24 cellular contexts compared by ENCODE assay signal in genomic region chr7:22827563-22827962, GRCh38.
"Had no signal": no experiment of that assay in that cellular context is flagged by ENCODE, and none has a peak within 500 bp of the region (broad histone marks: within the 10 kb centered on the region; RNA-seq: fewer than 3 reads in every experiment).

No MANE protein-coding gene starts in this region.

- H3K27ac ChIP-seq: heart right ventricle, neural progenitor cell, parathyroid adenoma, right atrium auricular region, stomach, thyroid gland, upper lobe of right lung had no signal

- H3K4me1 ChIP-seq: neural progenitor cell, parathyroid adenoma, upper lobe of right lung had no signal

- H3K4me1 Mint-ChIP-seq: activated T-helper 17 cell treated with anti-CD3 and anti-CD28 coated beads, Interleukin-2, amount 50 U/mL, for 72 hours had no signal

- H2AFZ ChIP-seq: neural progenitor cell, parathyroid adenoma had no signal

- H3K36me3 ChIP-seq: heart right ventricle, neural progenitor cell, right atrium auricular region, stomach, thyroid gland, upper lobe of right lung had no signal

- H3K9me3 Mint-ChIP-seq: activated CD8-positive, alpha-beta T cell treated with anti-CD3 and anti-CD28 coated beads for 36 hours; activated naive CD4-positive, alpha-beta T cell treated with anti-CD3 and anti-CD28 coated beads, Interleukin-2, amount 50 U/mL, for 24 hours; activated naive CD8-positive, alpha-beta T cell treated with anti-CD3 and anti-CD28 coated beads, Interleukin-2, amount 50 U/mL, for 24 hours; activated T-cell treated with anti-CD3 and anti-CD28 coated beads, Interleukin-2, amount 50 U/mL, for 4 hours; activated T-helper 17 cell treated with anti-CD3 and anti-CD28 coated beads, Interleukin-2, amount 50 U/mL, for 72 hours; memory B cell; naive thymus-derived CD8-positive, alpha-beta T cell; neural progenitor cell; stimulated activated naive B cell treated with anti-CD40 and anti-IgM and Interleukin-4, amounts not matched to agents 10 μg/mL and 1 μg/mL and 100 μg/mL, for 72 hours had no signal

- H3K9ac ChIP-seq: neural progenitor cell, parathyroid adenoma had no signal

- H3K27me3 ChIP-seq: neural progenitor cell, right atrium auricular region, thyroid gland, upper lobe of right lung had no signal

- H3K4me3 Mint-ChIP-seq: activated CD8-positive, alpha-beta T cell treated with anti-CD3 and anti-CD28 coated beads for 36 hours; activated naive CD4-positive, alpha-beta T cell treated with anti-CD3 and anti-CD28 coated beads, Interleukin-2, amount 50 U/mL, for 24 hours; activated naive CD8-positive, alpha-beta T cell treated with anti-CD3 and anti-CD28 coated beads, Interleukin-2, amount 50 U/mL, for 24 hours; activated T-cell treated with anti-CD3 and anti-CD28 coated beads, Interleukin-2, amount 50 U/mL, for 4 hours; activated T-helper 17 cell treated with anti-CD3 and anti-CD28 coated beads, Interleukin-2, amount 50 U/mL, for 72 hours; memory B cell; naive thymus-derived CD8-positive, alpha-beta T cell; neural progenitor cell; stimulated activated naive B cell treated with anti-CD40 and anti-IgM and Interleukin-4, amounts not matched to agents 10 μg/mL and 1 μg/mL and 100 μg/mL, for 72 hours had no signal

- H3K27ac Mint-ChIP-seq: activated CD8-positive, alpha-beta T cell treated with anti-CD3 and anti-CD28 coated beads for 36 hours; activated naive CD4-positive, alpha-beta T cell treated with anti-CD3 and anti-CD28 coated beads, Interleukin-2, amount 50 U/mL, for 24 hours; activated naive CD8-positive, alpha-beta T cell treated with anti-CD3 and anti-CD28 coated beads, Interleukin-2, amount 50 U/mL, for 24 hours; activated T-helper 17 cell treated with anti-CD3 and anti-CD28 coated beads, Interleukin-2, amount 50 U/mL, for 72 hours; memory B cell; naive thymus-derived CD8-positive, alpha-beta T cell; neural progenitor cell; stimulated activated naive B cell treated with anti-CD40 and anti-IgM and Interleukin-4, amounts not matched to agents 10 μg/mL and 1 μg/mL and 100 μg/mL, for 72 hours had no signal

- ATAC-seq: activated CD8-positive, alpha-beta T cell treated with anti-CD3 and anti-CD28 coated beads for 36 hours; activated naive CD8-positive, alpha-beta T cell treated with anti-CD3 and anti-CD28 coated beads, Interleukin-2, amount 50 U/mL, for 24 hours; activated T-cell treated with anti-CD3 and anti-CD28 coated beads, Interleukin-2, amount 50 U/mL, for 4 hours; activated T-helper 17 cell treated with anti-CD3 and anti-CD28 coated beads, Interleukin-2, amount 50 U/mL, for 72 hours; esophagus mucosa; heart right ventricle; naive thymus-derived CD8-positive, alpha-beta T cell; stimulated activated naive B cell treated with anti-CD40 and anti-IgM and Interleukin-4, amounts not matched to agents 10 μg/mL and 1 μg/mL and 100 μg/mL, for 72 hours; upper lobe of right lung had no signal

- H3K4me2 ChIP-seq: neural progenitor cell, smooth muscle cell had no signal

- H3K36me3 Mint-ChIP-seq: naive thymus-derived CD8-positive, alpha-beta T cell; neural progenitor cell had no signal

- DNase-seq: activated CD4-positive, alpha-beta T cell treated with anti-CD3 and anti-CD28 coated beads, Interleukin-2, amount 50 U/mL, for 1 hour; activated CD8-positive, alpha-beta T cell treated with anti-CD3 and anti-CD28 coated beads for 36 hours; activated gamma-delta T cell treated with Interleukin-2 at 50 U/mL for 16 hours; activated naive CD8-positive, alpha-beta T cell treated with anti-CD3 and anti-CD28 coated beads, Interleukin-2, amount 50 U/mL, for 24 hours; activated T-cell treated with anti-CD3 and anti-CD28 coated beads, Interleukin-2, amount 50 U/mL, for 4 hours; amygdala; central memory CD4-positive, alpha-beta T cell; foreskin melanocyte; heart right ventricle; naive thymus-derived CD8-positive, alpha-beta T cell; occipital lobe; stimulated activated CD4-positive, alpha-beta T cell treated with anti-CD3 and anti-CD28 coated beads, Interleukin-1b, Interleukin-23, amount 100 ng/mL, for 48 hours; stimulated activated naive B cell treated with anti-CD40 and anti-IgM and Interleukin-4, amounts not matched to agents 10 μg/mL and 1 μg/mL and 100 μg/mL, for 72 hours; stomach; thyroid gland; upper lobe of right lung had no signal

- H3K9me3 ChIP-seq: heart right ventricle, right atrium auricular region, stomach, thyroid gland, upper lobe of right lung had no signal

- H3K4me3 ChIP-seq: heart right ventricle, neural progenitor cell, right atrium auricular region, smooth muscle cell, stomach, thyroid gland, upper lobe of right lung had no signal
